Comparison of ENCODE assay signal across 30 cellular contexts in the genomic region with DNA sequence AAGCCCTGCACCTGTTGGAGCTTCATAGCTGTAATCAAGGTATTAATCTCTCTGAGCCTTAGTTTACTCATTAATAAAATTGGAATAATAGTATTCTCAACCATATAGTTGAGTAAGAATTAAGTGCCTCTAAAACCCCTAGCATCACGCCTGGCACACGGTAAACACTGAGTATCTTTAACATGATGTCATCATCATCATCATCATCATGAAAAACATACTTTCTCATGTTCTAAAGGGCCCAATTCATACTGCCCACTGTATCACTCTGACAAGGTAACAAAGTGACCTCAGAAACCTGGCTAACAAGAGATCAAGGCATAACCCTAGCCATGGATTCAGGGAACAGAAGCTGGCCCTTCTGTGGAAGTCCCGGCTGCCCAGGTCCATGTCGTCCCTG. TPM values are rescaled to one million over a fixed set of nuclear protein-coding genes. Genes with fewer than 3 reads are reported as not detected.
DNase-seq lines count a peak whose midpoint lies in the region; ATAC-seq, FAIRE-seq and TF ChIP-seq lines count a peak whose summit lies in the region.
"Had no signal": no experiment of that assay in that cellular context is flagged by ENCODE, and none has a peak within 500 bp of the region (broad histone marks: within the 10 kb centered on the region; RNA-seq: fewer than 3 reads in every experiment).

No MANE protein-coding gene starts in this region.

- BruUV-seq in K562 (replicated peaks; lab: Mats Ljungman, UMichigan) = no TSS peak

- H4K91ac ChIP-seq in neuronal stem cell (ENCODE audit: low read depth, low read length, poor library complexity) = no peak overlapping the region

- no peak overlapping the region for H3K4ac ChIP-seq in neuronal stem cell (ENCODE audit: low read length)

- in situ Hi-C loops in K562 (cut with MboI) = no loop called here

- DNase-seq in K562 (ENCODE audit: extremely low read depth in 1 of 4, low spot score in 3 of 4) (no peak), coronary artery (ENCODE audit: low spot score) (peak; percentile 16), neuronal stem cell (ENCODE audit: low spot score) (no peak), dermis blood vessel endothelial cell (no peak), hippocampal formation (lab: John Stamatoyannopoulos, UW) (no peak)
- DNase-seq: 8988T; ACHN; BE2C; C1 segment of cervical spinal cord; CD4-positive, alpha-beta memory T cell; CD4-positive, CD25-positive, alpha-beta regulatory T cell; CD8-positive, alpha-beta memory T cell; COR-L47; DMS 273 treated with DMSO at 0.1 percent for 48 hours; DMS153; DMS53; DMS79; DND-41; EL; GDM1 had no signal

- H3K23ac ChIP-seq in neuronal stem cell (ENCODE audit: low read depth, low read length, poor library complexity) = no peak overlapping the region

- TF ChIP-seq CTCF in VCaP (conservative IDR thresholded peaks at IDR 0.05) (no peak), K562 (IDR thresholded peaks at IDR 0.05 in 2 of 3, conservative IDR thresholded peaks at IDR 0.05 in 1 of 3; ENCODE audit: insufficient read depth in 2 of 3, low read depth in 1 of 3, low read length in 3 of 3) (no peak), coronary artery (IDR thresholded peaks at IDR 0.05) (no peak)

- H3K27ac ChIP-seq in VCaP = peak overlapping the region; percentile 91
- H3K27ac ChIP-seq in K562 (ENCODE audit: extremely low read depth, low read depth, low read length) = no peak overlapping the region
- H3K27ac ChIP-seq in coronary artery = no peak overlapping the region
- H3K27ac ChIP-seq in neuronal stem cell (replicated peaks; ENCODE audit: low read length) = no peak overlapping the region
- H3K27ac ChIP-seq: BLaER1 had no signal

- H3K14ac ChIP-seq in neuronal stem cell (ENCODE audit: low read length) = peak overlapping the region; percentile 50

- H3K27me3 ChIP-seq in K562 (ENCODE audit: control insufficient read depth in 2 of 2, insufficient read depth in 2 of 2, low read length in 2 of 2) = peaks cover 0 to 12% of the 10 kb centered on the region in 2 experiments; a peak in 3 of 5 replicates
- no peaks in the 10 kb centered on the region for H3K27me3 ChIP-seq in neuronal stem cell (ENCODE audit: control insufficient read depth in 3 of 3, insufficient read depth in 3 of 3, low read depth in 1 of 3, low read length in 3 of 3)
- H3K27me3 ChIP-seq: BLaER1 had no signal

- POLR2A ChIA-PET in K562 (lab: Yijun Ruan, JAX) = no interaction called here

- H2AFZ ChIP-seq in K562 (ENCODE audit: low read depth, low read length) = no peak overlapping the region
- no peak overlapping the region for H2AFZ ChIP-seq in neuronal stem cell (ENCODE audit: low read length)

- H2BK120ac ChIP-seq in neuronal stem cell (ENCODE audit: low read depth, low read length) = no peak overlapping the region

- H4K20me1 ChIP-seq in K562 (replicated peaks; ENCODE audit: control insufficient read depth, insufficient read depth, low read length) = no peaks in the 10 kb centered on the region; the same call in 1 of the 2 replicates
- H4K20me1 ChIP-seq: BLaER1 had no signal

- H3K9ac ChIP-seq in K562 (ENCODE audit: insufficient read depth in 1 of 2, low read depth in 2 of 2, low read length in 2 of 2) = no peak overlapping the region
- no peak overlapping the region for H3K9ac ChIP-seq in neuronal stem cell (ENCODE audit: low read depth, low read length, poor library complexity)
- H3K9ac ChIP-seq: BLaER1 had no signal

- no peak overlapping the region for H2AK5ac ChIP-seq in neuronal stem cell (ENCODE audit: low read depth, low read length)

- no peak for TF ChIP-seq POLR2A in K562 (conservative IDR thresholded peaks at IDR 0.05)

- no peaks in the 10 kb centered on the region for H3K9me1 ChIP-seq in K562 (ENCODE audit: control insufficient read depth, insufficient read depth, low read length)

- H4K8ac ChIP-seq in neuronal stem cell (ENCODE audit: low read depth, low read length) = no peak overlapping the region

- H3K4me3 ChIP-seq in K562 (no peak overlapping the region), coronary artery (no peak overlapping the region), neuronal stem cell (ENCODE audit: low read length in 2 of 2) (no peak overlapping the region)
- H3K4me3 ChIP-seq: BLaER1, GM12878 had no signal

- no peaks in the 10 kb centered on the region for H3K4me1 ChIP-seq in K562 (replicated peaks in 1 of 2; ENCODE audit: control insufficient read depth in 2 of 2, insufficient read depth in 2 of 2, low read length in 2 of 2)
- no peaks in the 10 kb centered on the region for H3K4me1 ChIP-seq in neuronal stem cell (ENCODE audit: control insufficient read depth in 2 of 2, insufficient read depth in 1 of 2, low read depth in 1 of 2, low read length in 2 of 2)
- H3K4me1 ChIP-seq: BE2C had no signal

- FAIRE-seq in K562 (lab: Jason Lieb, UNC) = no peak
- FAIRE-seq: A204.1, GM12878, GM12892, GM18507 had no signal

- no peaks in the 10 kb centered on the region for H3K79me1 ChIP-seq in neuronal stem cell (ENCODE audit: low read depth, low read length)

- no peak overlapping the region for H2BK15ac ChIP-seq in neuronal stem cell (ENCODE audit: low read length)

- no peaks in the 10 kb centered on the region for H3K9me3 ChIP-seq in K562 (replicated peaks; ENCODE audit: control insufficient read depth, insufficient read depth, low read depth, low read length)
- H3K9me3 ChIP-seq in neuronal stem cell (replicated peaks in 1 of 2; ENCODE audit: control insufficient read depth in 2 of 2, insufficient read depth in 1 of 2, low read depth in 1 of 2, low read length in 2 of 2) = no peaks in the 10 kb centered on the region
- H3K9me3 ChIP-seq: BE2C had no signal

- no peak for TF ChIP-seq RAD21 in K562 (CRISPR knock-in tag; conservative IDR thresholded peaks at IDR 0.05 in 1 of 2, IDR thresholded peaks at IDR 0.05 in 1 of 2)

- WGBS in K562 (ENCODE audit: insufficient coverage, low coverage, missing lambda C conversion rate) = 2% methylated on average over 4 of the region's 4 CpGs
- WGBS in neuronal stem cell (ENCODE audit: extremely low coverage in 2 of 2, insufficient read length in 2 of 2, insufficient replicate concordance in 1 of 2), 2 donors = no CpG with 5 or more reads among the region's 4 CpGs

- H3K18ac ChIP-seq in neuronal stem cell (ENCODE audit: low read length) = no peak overlapping the region

- no peaks in the 10 kb centered on the region for H3K36me3 ChIP-seq in K562 (ENCODE audit: control insufficient read depth, insufficient read depth, low read length)
- no peaks in the 10 kb centered on the region for H3K36me3 ChIP-seq in neuronal stem cell (replicated peaks in 1 of 2; ENCODE audit: control insufficient read depth in 2 of 2, insufficient read depth in 2 of 2, low read length in 2 of 2)
- H3K36me3 ChIP-seq: BE2C, BLaER1 had no signal

- ATAC-seq in K562 = no peak
- ATAC-seq in GM19463 (IDR thresholded peaks at IDR 0.05; ENCODE audit: unreplicated experiment) = no peak
- ATAC-seq: GM12878 had no signal

- no peak for TF ChIP-seq EP300 in K562 (IDR thresholded peaks at IDR 0.05; ENCODE audit: low read length)

- H3K79me2 ChIP-seq in K562 (ENCODE audit: control insufficient read depth, insufficient read depth, low read length) = no peaks in the 10 kb centered on the region

- CTCF ChIA-PET in K562 (lab: Yijun Ruan, JAX; ENCODE audit: low intra/inter-chr PET ratio) = no interaction called here

- no peak overlapping the region for H2BK5ac ChIP-seq in neuronal stem cell (ENCODE audit: low read length)

- no peak overlapping the region for H3K4me2 ChIP-seq in K562 (ENCODE audit: insufficient read depth, low read length)
- no peak overlapping the region for H3K4me2 ChIP-seq in neuronal stem cell (ENCODE audit: insufficient read depth, low read length, poor library complexity, severe bottlenecking)
- H3K4me2 ChIP-seq: BLaER1 had no signal

- no peak overlapping the region for H2BK12ac ChIP-seq in neuronal stem cell (ENCODE audit: low read length)

- intact Hi-C loops in K562 (cut with micrococcal nuclease) = no loop called here

TF ChIP-seq in K562, 482 proteins besides CTCF, POLR2A, EP300 and RAD21 (continues in another document):
- TF ChIP-seq, protein P1, sequence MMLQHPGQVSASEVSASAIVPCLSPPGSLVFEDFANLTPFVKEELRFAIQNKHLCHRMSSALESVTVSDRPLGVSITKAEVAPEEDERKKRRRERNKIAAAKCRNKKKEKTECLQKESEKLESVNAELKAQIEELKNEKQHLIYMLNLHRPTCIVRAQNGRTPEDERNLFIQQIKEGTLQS (IDR thresholded peaks at IDR 0.05) = peak; percentile 32; the same call in 1 of the 2 replicates
- TF ChIP-seq, protein P1 (CRISPR knock-in tag; conservative IDR thresholded peaks at IDR 0.05) = no peak

RNA-seq across cellular contexts. Expression of a gene that starts 58.4 kb away (rescaled TPM):
- not detected in 2 replicates for total RNA-seq in K562 (2011; cell fraction: chromatin; rRNA removed; ENCODE audit: low replicate concordance)
- not detected in 2 replicates for total RNA-seq in K562 (2011; cell fraction: nucleolus; rRNA removed)
- not detected in 2 replicates for total RNA-seq in K562 (2011; cell fraction: nucleoplasm; rRNA removed)
- total RNA-seq in K562 (2014; rRNA removed) (not detected in 2 replicates), K562 (2014; rRNA removed; fragmentation: Illumina TruSeq; extraction: Trizol) (not detected in 2 replicates), K562 (2015; rRNA removed; fragmentation: Illumina TruSeq; extraction: Trizol) (0.04 TPM in 1 of 2 replicates, not detected in the other), K562 (2021) (not detected in 2 replicates), dermis blood vessel endothelial cell (not detected in 2 replicates)
- polyA plus RNA-seq in K562 (2011; rRNA removed) (not detected in 2 replicates), K562 (2014; fragmentation: Illumina TruSeq; extraction: Trizol) (not detected in 2 replicates), K562 (2014; fragmentation: Nextera tagmentation; extraction: Ambion mirVana) (under 1 TPM in 1 of 2 experiments, not detected in 1; 0.10 TPM), K562 (2014; rRNA removed) (not detected in 2 replicates)
- polyA plus RNA-seq in K562 (2011; cell fraction: cytosol; rRNA removed) = not detected in 2 replicates
- polyA plus RNA-seq in K562 (2011; cell fraction: nucleus; rRNA removed) = not detected in 2 replicates
- 0.36 and 0.44 TPM in 2 replicates for polyA plus RNA-seq in K562 (2012)
- polyA minus RNA-seq in K562 (2011; rRNA and poly(A)+ RNA removed) = not detected in 2 replicates
- polyA minus RNA-seq in K562 (2011; cell fraction: cytosol; rRNA and poly(A)+ RNA removed) = not detected in 2 replicates
- not detected in 2 replicates for polyA minus RNA-seq in K562 (2011; cell fraction: nucleus; rRNA and poly(A)+ RNA removed)
- polyA plus RNA-seq in neuronal stem cell (2013, experiment 1 of 2) = 1.2 TPM
- polyA plus RNA-seq in neuronal stem cell (2013, experiment 2 of 2) = 1.4 TPM
- total RNA-seq: A673; CD4-positive, alpha-beta memory T cell; CD4-positive, CD25-positive, alpha-beta regulatory T cell; CD8-positive, alpha-beta memory T cell; G401 had no signal
- polyA plus RNA-seq: CD14-positive monocyte; CD4-positive, alpha-beta memory T cell; CD4-positive, CD25-positive, alpha-beta regulatory T cell; CD8-positive, alpha-beta memory T cell; GM12878 had no signal
